Comparison of ENCODE assay signal across 27 cellular contexts in genomic region chrX:19354625-19355024, GRCh38.
"Had no signal": no experiment of that assay in that cellular context is flagged by ENCODE, and none has a peak within 500 bp of the region (broad histone marks: within the 10 kb centered on the region; RNA-seq: fewer than 3 reads in every experiment).

No MANE protein-coding gene starts in this region.

- ATAC-seq: activated CD4-positive, alpha-beta T cell treated with anti-CD3 and anti-CD28 coated beads for 36 hours; activated CD8-positive, alpha-beta memory T cell treated with anti-CD3 and anti-CD28 coated beads, Interleukin-2, amount 10 ng/mL, durations not matched to agents 7 days and 5 days; activated CD8-positive, alpha-beta T cell treated with anti-CD3 and anti-CD28 coated beads, Interleukin-2, amount 10 ng/mL, durations not matched to agents 7 days and 5 days; activated naive CD8-positive, alpha-beta T cell treated with anti-CD3 and anti-CD28 coated beads, Interleukin-2, amount 50 U/mL, for 24 hours; body of pancreas; esophagus mucosa had no signal

- H3K4me3 ChIP-seq: adrenal gland, body of pancreas, colonic mucosa, dorsolateral prefrontal cortex had no signal

- H3K27me3 ChIP-seq: adrenal gland, body of pancreas, colonic mucosa had no signal

- H3K27ac ChIP-seq: adrenal gland, body of pancreas, colonic mucosa, dorsolateral prefrontal cortex had no signal

- H3K9me3 ChIP-seq: adrenal gland, body of pancreas, colonic mucosa had no signal

- H3K4me1 ChIP-seq: adrenal gland, body of pancreas, colonic mucosa had no signal

- DNase-seq: activated CD4-positive, alpha-beta memory T cell treated with anti-CD3 and anti-CD28 coated beads for 36 hours; activated CD4-positive, alpha-beta T cell treated with anti-CD3 and anti-CD28 coated beads for 36 hours; activated CD4-positive, alpha-beta T cell treated with anti-CD3 and anti-CD28 coated beads, Interleukin-2, amount 10 ng/mL, durations not matched to agents 24 days and 14 days; activated CD4-positive, CD25-positive, alpha-beta regulatory T cell; activated CD4-positive, CD25-positive, alpha-beta regulatory T cell treated with anti-CD3 and anti-CD28 coated beads, Interleukin-2, amount 50 U/mL, for 72 hours; activated CD8-positive, alpha-beta memory T cell treated with anti-CD3 and anti-CD28 coated beads, Interleukin-2, amount 10 ng/mL, durations not matched to agents 7 days and 5 days; activated CD8-positive, alpha-beta memory T cell treated with anti-CD3 and anti-CD28 coated beads, Interleukin-2, amount 50 U/mL, for 4 hours; activated CD8-positive, alpha-beta T cell treated with anti-CD3 and anti-CD28 coated beads, Interleukin-2, amount 10 ng/mL, durations not matched to agents 7 days and 5 days; activated effector memory CD4-positive, alpha-beta T cell treated with anti-CD3 and anti-CD28 coated beads, Interleukin-2, amount 50 U/mL, for 16 hours; activated naive CD4-positive, alpha-beta T cell treated with anti-CD3 and anti-CD28 coated beads for 36 hours; activated naive CD8-positive, alpha-beta T cell treated with anti-CD3 and anti-CD28 coated beads for 36 hours; activated naive CD8-positive, alpha-beta T cell treated with anti-CD3 and anti-CD28 coated beads, Interleukin-2, amount 50 U/mL, for 24 hours; activated T-cell treated with anti-CD3 and anti-CD28 coated beads, Interleukin-2, amount 50 U/mL, for 1 hour; activated T-cell treated with anti-CD3 and anti-CD28 coated beads, Interleukin-2, amount 50 U/mL, for 48 hours; adrenal gland; aorta; body of pancreas; central memory CD4-positive, alpha-beta T cell; cerebellar nuclear complex; colonic mucosa; dorsolateral prefrontal cortex; effector memory CD4-positive, alpha-beta T cell; endodermal cell; foreskin fibroblast; T-helper 2 cell had no signal

- FAIRE-seq: frontal cortex had no signal
